In the genomic region with DNA sequence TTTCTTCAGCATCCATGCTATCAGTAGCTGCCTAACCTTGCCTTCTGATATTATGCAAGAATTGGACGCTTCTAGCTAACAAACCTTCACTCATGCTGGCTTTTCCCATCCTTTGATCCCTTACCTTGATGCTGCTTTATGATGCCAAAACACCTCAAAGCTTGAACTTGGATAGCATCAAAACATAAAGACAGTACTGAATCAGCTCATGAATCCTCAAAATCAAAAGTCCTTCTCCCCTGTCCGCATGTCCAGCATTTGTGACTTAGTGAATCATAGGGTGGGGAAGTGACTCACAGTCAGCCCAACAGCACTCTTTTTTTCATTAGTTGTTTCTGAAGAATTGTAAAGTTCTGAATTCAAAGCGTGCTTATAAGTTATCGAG, we compare ENCODE assay signal across 9 cellular contexts.
A peak's percentile ranks its signal among the peaks of the same experiment; 100 is the strongest.
DNase-seq lines count a peak whose midpoint lies in the region; ATAC-seq lines count a peak whose summit lies in the region.
"Had no signal": no experiment of that assay in that cellular context is flagged by ENCODE, and none has a peak within 500 bp of the region (broad histone marks: within the 10 kb centered on the region; RNA-seq: fewer than 3 reads in every experiment).

No MANE protein-coding gene starts in this region.

- ATAC-seq in HG02981 (IDR thresholded peaks at IDR 0.05; ENCODE audit: unreplicated experiment) = no peak
- ATAC-seq in GM18519 (IDR thresholded peaks at IDR 0.05; ENCODE audit: low FRiP score, unreplicated experiment) = no peak
- ATAC-seq in GM18868 (IDR thresholded peaks at IDR 0.05; ENCODE audit: unreplicated experiment) = no peak

- peak; percentile 83 for DNase-seq in EL
- DNase-seq in NCI-H226 = peak; percentile 67
- peak; percentile 62 for DNase-seq in dedifferentiated amniotic fluid mesenchymal stem cell (ENCODE audit: extremely low spot score)
- DNase-seq in non-pigmented ciliary epithelial cell (ENCODE audit: low read depth) = peak; percentile 74
- DNase-seq in NCI-H526 (lab: John Stamatoyannopoulos, UW) = no peak
- DNase-seq: anterior cingulate cortex had no signal

Comparison
In these comparisons a context has a peak if more than half of its experiments do, and no peak if none do; other contexts are left out.
1. DNase-seq: peak in EL (single experiment), NCI-H226 (single experiment), dedifferentiated amniotic fluid mesenchymal stem cell (single experiment) and non-pigmented ciliary epithelial cell (single experiment); none in NCI-H526 (0 of 2).